In genomic region chr6:118651282-118652050, GRCh38 we compare ENCODE assay signal across 1 cellular context.
TF ChIP-seq lines count a peak whose summit lies in the region.

Gene CEP85L, minus strand, starts transcription at chr6:118651591. Its CDS starts 322 bp downstream, at chr6:118651269.

TF ChIP-seq in HEK293, 187 proteins besides CTCF, POLR2A, EP300 and RAD21 (continued from another document):
- TF ChIP-seq MYNN (tag by site-specific recombination; IDR thresholded peaks at IDR 0.05; ENCODE audit: borderline replicate concordance) (no peak; the same call in 1 of the 2 replicates), ZNF555 (tag by site-specific recombination; conservative IDR thresholded peaks at IDR 0.05) (no peak), GFI1B (tag by site-specific recombination; IDR thresholded peaks at IDR 0.05) (no peak), ZNF658 (tag by site-specific recombination; IDR thresholded peaks at IDR 0.05) (no peak), ZNF624 (tag by site-specific recombination; IDR thresholded peaks at IDR 0.05) (no peak), HOXA7 (CRISPR knock-in tag; IDR thresholded peaks at IDR 0.05; ENCODE audit: borderline replicate concordance) (no peak), ZNF112 (tag by site-specific recombination; IDR thresholded peaks at IDR 0.05) (no peak), ZSCAN23 (tag by site-specific recombination; IDR thresholded peaks at IDR 0.05) (no peak), ZNF175 (tag by site-specific recombination; IDR thresholded peaks at IDR 0.05) (no peak), SALL2 (tag by site-specific recombination; IDR thresholded peaks at IDR 0.05; ENCODE audit: borderline replicate concordance) (no peak), SCRT2 (tag by site-specific recombination; IDR thresholded peaks at IDR 0.05) (no peak), WT1 (tag by site-specific recombination; IDR thresholded peaks at IDR 0.05) (peak; percentile 50; the same call in 1 of the 2 replicates), REPIN1 (tag by site-specific recombination; IDR thresholded peaks at IDR 0.05; ENCODE audit: low read depth) (no peak; the same call in 1 of the 2 replicates), OVOL3 (tag by site-specific recombination; IDR thresholded peaks at IDR 0.05) (no peak), ZNF280C (tag by site-specific recombination; IDR thresholded peaks at IDR 0.05) (no peak), ZNF280D (tag by site-specific recombination; IDR thresholded peaks at IDR 0.05) (no peak), ZNF26 (tag by site-specific recombination; IDR thresholded peaks at IDR 0.05) (no peak), ZNF398 (tag by site-specific recombination; IDR thresholded peaks at IDR 0.05) (peak; percentile 68; the same call in 1 of the 2 replicates), ZNF530 (tag by site-specific recombination; IDR thresholded peaks at IDR 0.05; ENCODE audit: low read depth) (no peak), ZNF692 (tag by site-specific recombination; IDR thresholded peaks at IDR 0.05) (peak; percentile 54), ZNF19 (tag by site-specific recombination; IDR thresholded peaks at IDR 0.05; ENCODE audit: low read depth) (no peak), ZNF121 (tag by site-specific recombination; IDR thresholded peaks at IDR 0.05) (peak; percentile 98), ZNF792 (tag by site-specific recombination; IDR thresholded peaks at IDR 0.05) (0 out of 2 replicates have a peak, but pooled peaks have one; percentile 30), ZBTB21 (tag by site-specific recombination; IDR thresholded peaks at IDR 0.05) (peak; percentile 40; the same call in 1 of the 2 replicates), ZNF837 (tag by site-specific recombination; IDR thresholded peaks at IDR 0.05) (no peak), ZNF423 (tag by site-specific recombination; IDR thresholded peaks at IDR 0.05) (no peak), ZNF302 (tag by site-specific recombination; IDR thresholded peaks at IDR 0.05; ENCODE audit: low read depth) (no peak), ZFP3 (tag by site-specific recombination; IDR thresholded peaks at IDR 0.05; ENCODE audit: low read depth) (no peak), KLF17 (tag by site-specific recombination; IDR thresholded peaks at IDR 0.05) (no peak), ZNF585B (tag by site-specific recombination; IDR thresholded peaks at IDR 0.05) (no peak), KLF16 (tag by site-specific recombination; IDR thresholded peaks at IDR 0.05) (0 out of 2 replicates have a peak, but pooled peaks have one; percentile 53), BCL6B (tag by site-specific recombination; IDR thresholded peaks at IDR 0.05) (no peak), ZNF214 (tag by site-specific recombination; IDR thresholded peaks at IDR 0.05; ENCODE audit: borderline replicate concordance) (no peak), ZNF311 (tag by site-specific recombination; IDR thresholded peaks at IDR 0.05; ENCODE audit: borderline replicate concordance) (no peak), ZBTB26 (tag by site-specific recombination; optimal IDR thresholded peaks at IDR 0.05) (peak; percentile 29), ZNF16 (tag by site-specific recombination; IDR thresholded peaks at IDR 0.05; ENCODE audit: low read depth) (no peak)
